Comparison of ENCODE assay signal across 21 cellular contexts in genomic region chr10:101436302-101436701, GRCh38.
DNase-seq lines count a peak whose midpoint lies in the region; ATAC-seq, FAIRE-seq and TF ChIP-seq lines count a peak whose summit lies in the region.
"Had no signal": no experiment of that assay in that cellular context is flagged by ENCODE, and none has a peak within 500 bp of the region (broad histone marks: within the 10 kb centered on the region; RNA-seq: fewer than 3 reads in every experiment).

No MANE protein-coding gene starts in this region.

- DNase-seq in HepG2 (ENCODE audit: low spot score), result no peak
- no peak for DNase-seq in right lobe of liver
- DNase-seq in K562 (ENCODE audit: extremely low read depth in 1 of 4, low spot score in 3 of 4), result no peak
- no peak for DNase-seq in kidney
- DNase-seq in SK-N-DZ (ENCODE audit: low spot score), result no peak
- DNase-seq: AML-193; Caco-2; Calu3; CD4-positive, alpha-beta T cell; CD8-positive, alpha-beta T cell; DMS79 treated with DMSO at 0.1 percent for 48 hours; GF-D8 had no signal

- H3K9me3 ChIP-seq in HepG2 (ENCODE audit: low read length) (no peaks in the 10 kb centered on the region), right lobe of liver (no peaks in the 10 kb centered on the region), K562 (replicated peaks; ENCODE audit: control insufficient read depth, insufficient read depth, low read depth, low read length) (no peaks in the 10 kb centered on the region), kidney (ENCODE audit: control insufficient read depth in 1 of 2, low read length in 2 of 2) (no peaks in the 10 kb centered on the region)
- H3K9me3 ChIP-seq: A549; BLaER1 treated with 17β-estradiol and CSF1 and Interleukin-3, amounts not matched to agents 10 nM and 100 nM; Caco-2 had no signal

- no peak overlapping the region for H3K27ac ChIP-seq in HepG2 (ENCODE audit: extremely low read length, insufficient read depth, low read length)
- H3K27ac ChIP-seq in right lobe of liver, result no peak overlapping the region
- no peak overlapping the region for H3K27ac ChIP-seq in K562 (ENCODE audit: extremely low read depth, low read depth, low read length)
- no peak overlapping the region for H3K27ac ChIP-seq in kidney (ENCODE audit: low read depth in 2 of 2, low read length in 2 of 2)
- H3K27ac ChIP-seq: 22Rv1; A549; BLaER1 treated with 17β-estradiol and CSF1 and Interleukin-3, amounts not matched to agents 10 nM and 100 nM; C4-2B had no signal

- H3K79me2 ChIP-seq in HepG2 (ENCODE audit: insufficient read depth, low read length) (no peaks in the 10 kb centered on the region), K562 (ENCODE audit: control insufficient read depth, insufficient read depth, low read length) (no peaks in the 10 kb centered on the region)

- no peaks in the 10 kb centered on the region for H3K9me1 ChIP-seq in K562 (ENCODE audit: control insufficient read depth, insufficient read depth, low read length)

- POLR2A ChIA-PET in HepG2 (lab: Yijun Ruan, JAX) (interaction anchor here (0.6 kb wide), 1 partner anchor 117 kb away, joined by 3 read pairs; no protein-coding TSS in a partner anchor), K562 (lab: Yijun Ruan, JAX) (interaction anchor here (0.9 kb wide), 1 partner anchor 42 kb away, joined by 3 read pairs; no protein-coding TSS in a partner anchor)

- TF ChIP-seq POLR2A in HepG2 (IDR thresholded peaks at IDR 0.05; ENCODE audit: insufficient read depth in 1 of 2, low read depth in 2 of 2, low read length in 2 of 2), result no peak
- TF ChIP-seq POLR2A in right lobe of liver (IDR thresholded peaks at IDR 0.05), result no peak
- no peak for TF ChIP-seq POLR2A in K562 (conservative IDR thresholded peaks at IDR 0.05)

- H3K4me1 ChIP-seq in HepG2 (ENCODE audit: insufficient read depth, low read length) (no peaks in the 10 kb centered on the region), right lobe of liver (no peaks in the 10 kb centered on the region), K562 (replicated peaks in 1 of 2; ENCODE audit: control insufficient read depth in 2 of 2, insufficient read depth in 2 of 2, low read length in 2 of 2) (no peaks in the 10 kb centered on the region; a peak in 1 of 5 replicates), kidney (ENCODE audit: control insufficient read depth in 1 of 2, insufficient read depth in 1 of 2, low read depth in 1 of 2, low read length in 2 of 2) (no peaks in the 10 kb centered on the region)
- H3K4me1 ChIP-seq: BLaER1 treated with 17β-estradiol and CSF1 and Interleukin-3, amounts not matched to agents 10 nM and 100 nM; Caco-2 had no signal

- no peak for TF ChIP-seq RAD21 in HepG2 (CRISPR knock-in tag; IDR thresholded peaks at IDR 0.05)
- no peak for TF ChIP-seq RAD21 in Ishikawa (IDR thresholded peaks at IDR 0.05; ENCODE audit: low read depth)
- TF ChIP-seq RAD21 in K562 (CRISPR knock-in tag; conservative IDR thresholded peaks at IDR 0.05 in 1 of 2, IDR thresholded peaks at IDR 0.05 in 1 of 2), result no peak

- no peaks in the 10 kb centered on the region for H4K20me1 ChIP-seq in HepG2 (ENCODE audit: insufficient read depth, low read length)
- H4K20me1 ChIP-seq in K562 (replicated peaks; ENCODE audit: control insufficient read depth, insufficient read depth, low read length), result no peaks in the 10 kb centered on the region

- BruUV-seq in HepG2 (replicated peaks; lab: Mats Ljungman, UMichigan), result no TSS peak
- BruUV-seq in K562 (replicated peaks; lab: Mats Ljungman, UMichigan), result no TSS peak

- H3K27me3 ChIP-seq in HepG2 (ENCODE audit: control insufficient read depth in 1 of 2, insufficient read depth in 2 of 2, low read length in 2 of 2) (no peaks in the 10 kb centered on the region), right lobe of liver (no peaks in the 10 kb centered on the region), K562 (ENCODE audit: control insufficient read depth in 2 of 2, insufficient read depth in 2 of 2, low read length in 2 of 2) (no peaks in the 10 kb centered on the region)
- H3K27me3 ChIP-seq: BLaER1 treated with 17β-estradiol and CSF1 and Interleukin-3, amounts not matched to agents 10 nM and 100 nM had no signal

- 96% methylated on average over 6 of the region's 6 CpGs for WGBS in HepG2 (ENCODE audit: low lambda C conversion rate)
- 93% methylated on average over 6 of the region's 6 CpGs for WGBS in right lobe of liver (ENCODE audit: insufficient coverage, low coverage, low lambda C conversion rate, missing lambda C conversion rate)
- 84% methylated on average over 6 of the region's 6 CpGs for WGBS in K562 (ENCODE audit: insufficient coverage, low coverage, missing lambda C conversion rate)

- no peak for TF ChIP-seq CTCF in HepG2 (CRISPR knock-in tag; IDR thresholded peaks at IDR 0.05)
- no peak for TF ChIP-seq CTCF in right lobe of liver (IDR thresholded peaks at IDR 0.05)
- no peak for TF ChIP-seq CTCF in K562 (IDR thresholded peaks at IDR 0.05 in 2 of 3, conservative IDR thresholded peaks at IDR 0.05 in 1 of 3; ENCODE audit: insufficient read depth in 2 of 3, low read depth in 1 of 3, low read length in 3 of 3)
- TF ChIP-seq CTCF in kidney (IDR thresholded peaks at IDR 0.05; ENCODE audit: borderline replicate concordance, extremely low read depth, insufficient read depth), result no peak

- H3K4me2 ChIP-seq in HepG2 (ENCODE audit: low read depth, low read length) (no peak overlapping the region), K562 (ENCODE audit: insufficient read depth, low read length) (no peak overlapping the region)
- H3K4me2 ChIP-seq: A549; BLaER1 treated with 17β-estradiol and CSF1 and Interleukin-3, amounts not matched to agents 10 nM and 100 nM had no signal

- no peak overlapping the region for H2AFZ ChIP-seq in HepG2 (ENCODE audit: low read length)
- no peak overlapping the region for H2AFZ ChIP-seq in K562 (ENCODE audit: low read depth, low read length)

- CTCF ChIA-PET in HepG2 (lab: Yijun Ruan, JAX; ENCODE audit: low intra/inter-chr PET ratio, low total read pairs), result no interaction called here
- CTCF ChIA-PET in K562 (lab: Yijun Ruan, JAX; ENCODE audit: low intra/inter-chr PET ratio), result no interaction called here

- FAIRE-seq in HepG2 (lab: Jason Lieb, UNC) (no peak), K562 (lab: Jason Lieb, UNC) (no peak), kidney (lab: Jason Lieb, UNC) (no peak)
- FAIRE-seq: A549, D721Med, GM12891, GM19239 had no signal

- intact Hi-C loops in HepG2 (cut with micrococcal nuclease; ENCODE audit: unreplicated experiment), result no loop called here
- intact Hi-C loops in right lobe of liver (cut with DNase I), result loop anchor here in 1 of 2 donors (10.0 kb wide), 1 partner anchor 132 kb away; no protein-coding TSS in a partner anchor
- intact Hi-C loops in K562 (cut with micrococcal nuclease), result no loop called here
- intact Hi-C loops in kidney (cut with DNase I), result no loop called here

- TF ChIP-seq EP300 in HepG2 (IDR thresholded peaks at IDR 0.05; ENCODE audit: low read depth in 2 of 2, low read length in 2 of 2), result no peak
- TF ChIP-seq EP300 in HepG2 (CRISPR knock-in tag; IDR thresholded peaks at IDR 0.05; ENCODE audit: borderline replicate concordance), result no peak
- TF ChIP-seq EP300 in Ishikawa (IDR thresholded peaks at IDR 0.05; ENCODE audit: borderline replicate concordance), result no peak
- TF ChIP-seq EP300 in K562 (IDR thresholded peaks at IDR 0.05; ENCODE audit: low read length), result no peak

- no peaks in the 10 kb centered on the region for H3K36me3 ChIP-seq in HepG2 (replicated peaks in 1 of 2; ENCODE audit: control insufficient read depth in 1 of 2, insufficient read depth in 2 of 2, low read length in 2 of 2)
- no peaks in the 10 kb centered on the region for H3K36me3 ChIP-seq in right lobe of liver
- H3K36me3 ChIP-seq in K562 (ENCODE audit: control insufficient read depth, insufficient read depth, low read length), result no peaks in the 10 kb centered on the region
- no peaks in the 10 kb centered on the region for H3K36me3 ChIP-seq in kidney (ENCODE audit: control insufficient read depth in 1 of 2, insufficient read depth in 2 of 2, low read length in 2 of 2)

- H3K9ac ChIP-seq in HepG2 (ENCODE audit: insufficient read depth, low read depth, low read length) (no peak overlapping the region), K562 (ENCODE audit: insufficient read depth in 1 of 2, low read depth in 2 of 2, low read length in 2 of 2) (no peak overlapping the region), kidney (ENCODE audit: low read length in 2 of 2) (no peak overlapping the region)
- H3K9ac ChIP-seq: BLaER1 treated with 17β-estradiol and CSF1 and Interleukin-3, amounts not matched to agents 10 nM and 100 nM had no signal

- no peak overlapping the region for H3K4me3 ChIP-seq in HepG2 (replicated peaks in 1 of 3; ENCODE audit: insufficient read depth in 1 of 3, low read depth in 2 of 3, low read length in 3 of 3)
- no peak overlapping the region for H3K4me3 ChIP-seq in right lobe of liver
- H3K4me3 ChIP-seq in K562, result no peak overlapping the region
- H3K4me3 ChIP-seq in kidney (ENCODE audit: low read length in 2 of 2), result no peak overlapping the region
- H3K4me3 ChIP-seq: A549; BLaER1 treated with 17β-estradiol and CSF1 and Interleukin-3, amounts not matched to agents 10 nM and 100 nM had no signal

- ATAC-seq in HepG2, result no peak
- no peak for ATAC-seq in right lobe of liver
- ATAC-seq in K562, result no peak
- no peak for ATAC-seq in HG02642 (IDR thresholded peaks at IDR 0.05; ENCODE audit: poor library complexity, unreplicated experiment)
- ATAC-seq: A549; CD8-positive, alpha-beta T cell had no signal

- in situ Hi-C loops in HepG2 (cut with HindIII; ENCODE audit: extremely low pct_ligation_motif_present, low pct_unique_long_range_greater_than_20kb), result no loop called here
- in situ Hi-C loops in K562 (cut with MboI), result no loop called here

TF ChIP-seq in Ishikawa, 13 proteins besides CTCF, POLR2A, EP300 and RAD21 (continues in another document):
- peak; percentile 53; the same call in 1 of the 2 replicates for TF ChIP-seq CEBPB (IDR thresholded peaks at IDR 0.05)

TF ChIP-seq in K562, 482 proteins besides CTCF, POLR2A, EP300 and RAD21:
- TF ChIP-seq DACH1 (IDR thresholded peaks at IDR 0.05; ENCODE audit: partially characterized antibody) (peak; percentile 80), E2F3 (CRISPR knock-in tag; IDR thresholded peaks at IDR 0.05) (no peak), CEBPB (tag; IDR thresholded peaks at IDR 0.05) (0 out of 2 replicates have a peak, but pooled peaks have one; percentile 22)

Comparison
In these comparisons a context has a peak if more than half of its experiments do, and no peak if none do; other contexts are left out.
1. Of the 241 proteins assayed by ChIP-seq in both HepG2 and K562: peak only in HepG2: CEBPG and ZNF121; only in K562: none; in both: CEBPB; in neither: 237; mixed calls (peak in some experiments, not most) for 1.